In the genomic region with DNA sequence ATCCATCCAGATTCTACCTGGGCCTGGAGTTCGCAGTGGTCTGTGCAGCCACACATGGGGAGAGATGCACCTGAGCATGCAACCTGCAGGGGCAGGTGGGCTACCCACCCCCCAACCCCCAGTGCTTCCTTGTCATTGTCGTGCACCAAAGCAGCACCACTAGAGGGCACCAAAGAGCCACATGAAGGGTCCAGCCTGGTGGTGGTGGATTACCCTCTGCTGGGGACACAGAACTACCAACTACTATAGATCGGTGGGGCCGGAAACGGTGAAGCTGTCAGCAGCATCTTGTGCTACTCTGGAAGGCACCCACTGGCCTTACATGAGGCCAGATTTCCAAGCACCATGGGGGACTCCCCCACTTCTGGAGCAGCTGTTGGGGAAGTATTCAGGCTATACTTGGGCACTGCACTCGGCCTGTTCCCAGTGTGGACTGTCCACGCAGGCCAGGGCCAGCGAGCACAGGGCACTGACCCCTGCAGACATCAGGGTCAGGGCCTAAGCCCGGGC, we compare ENCODE assay signal across 8 cellular contexts.
DNase-seq lines count a peak whose midpoint lies in the region; ATAC-seq lines count a peak whose summit lies in the region.

No MANE protein-coding gene starts in this region.

- ATAC-seq in GM18867 (IDR thresholded peaks at IDR 0.05; ENCODE audit: unreplicated experiment) (peak; percentile 78), HG03442 (IDR thresholded peaks at IDR 0.05; ENCODE audit: unreplicated experiment) (peak; percentile 79), left lobe of liver (peak; percentile 97)

- peak; percentile 90 for DNase-seq in A172 (ENCODE audit: low spot score)
- DNase-seq in NCI-H524 (lab: John Stamatoyannopoulos, UW), result peak; percentile 96 to 98
- peak; percentile 56 for DNase-seq in activated CD4-positive, alpha-beta T cell treated with anti-CD3 and anti-CD28 coated beads for 1 hour
- peak; percentile 86 for DNase-seq in cerebellar cortex (ENCODE audit: low spot score)
- DNase-seq in left lobe of liver (ENCODE audit: low spot score), result peak; percentile 85
- DNase-seq in stimulated activated CD4-positive, alpha-beta T cell treated with anti-CD3 and anti-CD28 coated beads, Interleukin-4, amount 100 ng/mL, for 24 hours, result peak; percentile 81

Comparison
In these comparisons a context has a peak if more than half of its experiments do, and no peak if none do; other contexts are left out.
1. Peak in every context shown above with its lines: DNase-seq and ATAC-seq.